Comparison of ENCODE assay signal across 8 cellular contexts in genomic region chr6:55240975-55241605, GRCh38.
DNase-seq lines count a peak whose midpoint lies in the region; TF ChIP-seq lines count a peak whose summit lies in the region.
"Not testable (repeated sequence)": the region's sequence is repeated elsewhere in the genome, so short reads cannot be mapped to it uniquely, and the experiment has no call there.

No MANE protein-coding gene starts in this region.

- H3K9ac ChIP-seq in mesenchymal stem cell (ENCODE audit: low read length): not testable (repeated sequence)

- not testable (repeated sequence) for H3K9me3 Mint-ChIP-seq in Caco-2 (ENCODE audit: unreplicated experiment)

- H3K14ac ChIP-seq in mesenchymal stem cell (ENCODE audit: low read length in 2 of 2): not testable (repeated sequence)

- not testable (repeated sequence) for H3K4me2 ChIP-seq in mesenchymal stem cell (ENCODE audit: low read length, poor library complexity, severe bottlenecking)

- H3K79me1 ChIP-seq in mesenchymal stem cell (replicated peaks; ENCODE audit: low read length, poor library complexity, severe bottlenecking): not testable (repeated sequence)

- peaks cover 13% of the 10 kb centered on the region for H3K4me1 Mint-ChIP-seq in Caco-2 (ENCODE audit: low read depth, unreplicated experiment)

- H2BK15ac ChIP-seq in mesenchymal stem cell (ENCODE audit: low read depth, poor library complexity, severe bottlenecking): not testable (repeated sequence)

- H3K36me3 ChIP-seq in Caco-2 (ENCODE audit: control insufficient read depth, insufficient read depth, low read length); brain microvascular endothelial cell (replicated peaks); mesenchymal stem cell (ENCODE audit: control insufficient read depth in 1 of 2, insufficient read depth in 2 of 2, low read depth in 1 of 2, low read length in 2 of 2); thyroid gland: not testable (repeated sequence)

- not testable (repeated sequence) for H3K36me3 Mint-ChIP-seq in Caco-2 (ENCODE audit: insufficient read depth, unreplicated experiment)

- in situ Hi-C loops in brain microvascular endothelial cell (cut with HindIII; ENCODE audit: low pct_ligation_motif_present, low sequenced_read_pairs): not testable (repeated sequence)

- WGBS in mesenchymal stem cell: 36% methylated on average over 2 of the region's 6 CpGs
- WGBS in thyroid gland, 2 donors: 52 to 55% methylated on average over 6 of the region's 6 CpGs

- intact Hi-C loops in Caco-2 (cut with micrococcal nuclease; ENCODE audit: unreplicated experiment): loop anchor here (2.0 to 5.0 kb wide), 5 partner anchors 172 to 1254 kb away; no protein-coding TSS in a partner anchor
- intact Hi-C loops in thyroid gland (cut with DNase I): not testable (repeated sequence)

- H3K4me3 ChIP-seq in Caco-2 (ENCODE audit: low read depth, low read length); brain microvascular endothelial cell (ENCODE audit: low read depth, low read length); mesenchymal stem cell (ENCODE audit: insufficient read depth in 1 of 2, low read depth in 1 of 2, low read length in 2 of 2); thyroid gland (replicated peaks in 1 of 3): not testable (repeated sequence)

- not testable (repeated sequence) for TF ChIP-seq POLR2A in thyroid gland (IDR thresholded peaks at IDR 0.05)

- not testable (repeated sequence) for H3K27ac ChIP-seq in brain microvascular endothelial cell; mesenchymal stem cell (ENCODE audit: low read length, poor library complexity, severe bottlenecking); thyroid gland

- H2AFZ ChIP-seq in mesenchymal stem cell (ENCODE audit: low read depth, low read length): not testable (repeated sequence)

- not testable (repeated sequence) for H3K27ac Mint-ChIP-seq in Caco-2 (ENCODE audit: unreplicated experiment)

- H3K27me3 ChIP-seq in Caco-2 (replicated peaks; ENCODE audit: control insufficient read depth, insufficient read depth, low read length); brain microvascular endothelial cell (replicated peaks); mesenchymal stem cell (ENCODE audit: control insufficient read depth in 1 of 2, insufficient read depth in 1 of 2, low read length in 2 of 2); thyroid gland: not testable (repeated sequence)

- not testable (repeated sequence) for H3K4ac ChIP-seq in mesenchymal stem cell (ENCODE audit: low read depth in 1 of 2, low read length in 2 of 2)

- H3K18ac ChIP-seq in mesenchymal stem cell (ENCODE audit: low read depth in 1 of 2, low read length in 2 of 2): not testable (repeated sequence)

- not testable (repeated sequence) for H4K91ac ChIP-seq in mesenchymal stem cell (ENCODE audit: low read length)

- H2BK5ac ChIP-seq in mesenchymal stem cell (ENCODE audit: low read depth, low read length, poor library complexity, severe bottlenecking): not testable (repeated sequence)

- not testable (repeated sequence) for H2BK120ac ChIP-seq in mesenchymal stem cell (ENCODE audit: low read depth, low read length)

- POLR2A ChIA-PET in Caco-2 (lab: Charles Lee): not testable (repeated sequence)

- not testable (repeated sequence) for BruUV-seq in Caco-2 (replicated peaks; lab: Mats Ljungman, UMichigan)

- not testable (repeated sequence) for H3K27me3 Mint-ChIP-seq in Caco-2 (ENCODE audit: insufficient read depth, unreplicated experiment)

- not testable (repeated sequence) for H3K4me1 ChIP-seq in Caco-2; mesenchymal stem cell (ENCODE audit: control insufficient read depth, insufficient read depth, low read depth, low read length); thyroid gland

- H3K9me3 ChIP-seq in Caco-2; mesenchymal stem cell (ENCODE audit: control insufficient read depth, low read length); thyroid gland: not testable (repeated sequence)

- not testable (repeated sequence) for H3K4me3 Mint-ChIP-seq in Caco-2 (ENCODE audit: unreplicated experiment)

- H3K23ac ChIP-seq in mesenchymal stem cell (ENCODE audit: low read length in 2 of 2): not testable (repeated sequence)

- H4K8ac ChIP-seq in mesenchymal stem cell (ENCODE audit: low read length): not testable (repeated sequence)

- H2BK12ac ChIP-seq in mesenchymal stem cell (ENCODE audit: low read length in 2 of 2): not testable (repeated sequence)

- CTCF ChIA-PET in Caco-2 (lab: Charles Lee): not testable (repeated sequence)

- H2AK5ac ChIP-seq in mesenchymal stem cell (ENCODE audit: low read length, severe bottlenecking): not testable (repeated sequence)

- not testable (repeated sequence) for DNase-seq in Caco-2, brain microvascular endothelial cell, thyroid gland
- DNase-seq in HCEC 1CT (peak; percentile 22), NCI-H1048 (lab: John Stamatoyannopoulos, UW) (peak; percentile 12), RKO (ENCODE audit: low spot score) (peak; percentile 47), foreskin melanocyte (peak; percentile 1), mesenchymal stem cell (peak; percentile 37)

- TF ChIP-seq CTCF in Caco-2 (IDR thresholded peaks at IDR 0.05; ENCODE audit: insufficient read depth in 1 of 2, low read depth in 1 of 2, low read length in 1 of 2, severe bottlenecking in 1 of 2, unreplicated experiment in 1 of 2) (peak; percentile 19 to 26), brain microvascular endothelial cell (IDR thresholded peaks at IDR 0.05; ENCODE audit: low read depth, low read length, missing control alignments) (peak; percentile 58), thyroid gland (IDR thresholded peaks at IDR 0.05) (peak in 4 of 6 experiments; percentile 42 to 68 (median 58))
